In the genomic region with DNA sequence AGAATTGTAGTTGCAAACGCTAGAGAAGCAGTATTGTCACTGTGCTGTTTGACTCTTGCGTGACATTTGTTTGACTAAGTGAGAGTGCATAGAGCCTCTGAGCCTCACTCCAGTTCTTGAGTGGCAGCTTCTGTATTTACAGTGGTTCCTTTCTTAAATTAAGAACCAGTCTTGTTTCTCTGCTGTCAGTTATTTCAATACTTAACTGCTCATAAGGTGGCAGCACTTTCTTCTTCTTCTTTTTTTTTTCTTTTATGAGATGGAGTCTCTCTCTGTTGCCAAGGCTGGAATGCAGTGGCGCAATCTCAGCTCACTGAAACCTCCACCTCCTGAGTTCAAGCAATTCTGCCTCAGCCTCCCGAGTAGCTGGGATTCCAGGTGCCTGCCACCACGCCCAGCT, we compare ENCODE assay signal across 14 cellular contexts.
DNase-seq lines count a peak whose midpoint lies in the region; ATAC-seq and TF ChIP-seq lines count a peak whose summit lies in the region.
"Had no signal": no experiment of that assay in that cellular context is flagged by ENCODE, and none has a peak within 500 bp of the region (broad histone marks: within the 10 kb centered on the region; RNA-seq: fewer than 3 reads in every experiment).

No MANE protein-coding gene starts in this region.

- peaks cover 19% of the 10 kb centered on the region for H3K36me3 Mint-ChIP-seq in mesothelial cell of epicardium

- BruUV-seq in OCI-LY7 (replicated peaks; lab: Mats Ljungman, UMichigan) = no TSS peak

- H3K4me1 ChIP-seq in OCI-LY7 (ENCODE audit: insufficient read depth, low read length, poor library complexity, severe bottlenecking) (no peaks in the 10 kb centered on the region), skeletal muscle satellite cell (ENCODE audit: control insufficient read depth, insufficient read depth, low read length) (peaks cover 15% of the 10 kb centered on the region), BE2C (no peaks in the 10 kb centered on the region)
- H3K4me1 ChIP-seq: testis had no signal

- peaks cover 5% of the 10 kb centered on the region for H3K4me1 Mint-ChIP-seq in mesothelial cell of epicardium
- H3K4me1 Mint-ChIP-seq: activated CD8-positive, alpha-beta memory T cell treated with anti-CD3 and anti-CD28 coated beads, Interleukin-2, amount 10 ng/mL, durations not matched to agents 7 days and 5 days had no signal

- intact Hi-C loops in OCI-LY7 (cut with micrococcal nuclease; ENCODE audit: unreplicated experiment) = no loop called here

- no peaks in the 10 kb centered on the region for H3K27me3 ChIP-seq in skeletal muscle satellite cell (ENCODE audit: control insufficient read depth, insufficient read depth, low read length)
- H3K27me3 ChIP-seq in BE2C = no peaks in the 10 kb centered on the region
- H3K27me3 ChIP-seq: dorsolateral prefrontal cortex, testis had no signal

- no peaks in the 10 kb centered on the region for H3K79me2 ChIP-seq in OCI-LY7 (ENCODE audit: insufficient read depth, low read depth, low read length)

- no peak overlapping the region for H3K27ac ChIP-seq in OCI-LY7 (ENCODE audit: low read depth, low read length, poor library complexity, severe bottlenecking)
- H3K27ac ChIP-seq: dorsolateral prefrontal cortex, testis had no signal

- peak overlapping the region; percentile 28 for H3K9ac ChIP-seq in skeletal muscle satellite cell (ENCODE audit: low read depth, low read length)

- no peaks in the 10 kb centered on the region for H3K9me3 Mint-ChIP-seq in mesothelial cell of epicardium
- H3K9me3 Mint-ChIP-seq: activated naive CD8-positive, alpha-beta T cell treated with anti-CD3 and anti-CD28 coated beads for 36 hours had no signal

- no peaks in the 10 kb centered on the region for H3K9me3 ChIP-seq in OCI-LY7 (ENCODE audit: low read length)
- H3K9me3 ChIP-seq in skeletal muscle satellite cell (replicated peaks; ENCODE audit: low read length) = no peaks in the 10 kb centered on the region
- no peaks in the 10 kb centered on the region for H3K9me3 ChIP-seq in BE2C
- H3K9me3 ChIP-seq: testis had no signal

- no peak for ATAC-seq in HG03025 (IDR thresholded peaks at IDR 0.05; ENCODE audit: low FRiP score, unreplicated experiment)
- ATAC-seq: activated CD8-positive, alpha-beta memory T cell treated with anti-CD3 and anti-CD28 coated beads, Interleukin-2, amount 10 ng/mL, durations not matched to agents 7 days and 5 days; natural killer cell treated with Interleukin-12 subunit alpha and Interleukin-12 subunit beta and Interleukin-15 and Interleukin-18, amount 100 ng/mL, for 72 hours had no signal

- 0 out of 2 replicates have a peak, but pooled peaks cover 3% of the 10 kb centered on the region for H3K9me2 ChIP-seq in OCI-LY7 (ENCODE audit: insufficient read depth, low read length)

- POLR2A ChIA-PET in OCI-LY7 (lab: Charles Lee) = no interaction called here

- H3K4me2 ChIP-seq in OCI-LY7 (ENCODE audit: low read length) (no peak overlapping the region), skeletal muscle satellite cell (ENCODE audit: low read length) (no peak overlapping the region)

- H3K36me3 ChIP-seq in OCI-LY7 (ENCODE audit: insufficient read depth, low read length) = no peaks in the 10 kb centered on the region; the same call in 1 of the 2 replicates
- no peaks in the 10 kb centered on the region for H3K36me3 ChIP-seq in skeletal muscle satellite cell (ENCODE audit: insufficient read depth, low read length)
- H3K36me3 ChIP-seq in BE2C = no peaks in the 10 kb centered on the region

- no peak overlapping the region for H3K4me3 ChIP-seq in OCI-LY7 (ENCODE audit: low read depth, low read length, poor library complexity, severe bottlenecking)
- no peak overlapping the region for H3K4me3 ChIP-seq in epithelial cell of proximal tubule (ENCODE audit: low read depth, low read length)
- H3K4me3 ChIP-seq in skeletal muscle satellite cell (ENCODE audit: low read length) = no peak overlapping the region
- no peak overlapping the region for H3K4me3 ChIP-seq in BE2C (ENCODE audit: low read depth, low read length)
- H3K4me3 ChIP-seq: dorsolateral prefrontal cortex, testis had no signal

- H2AFZ ChIP-seq in OCI-LY7 (ENCODE audit: low read length) = no peak overlapping the region

- H3K27ac Mint-ChIP-seq in mesothelial cell of epicardium = no peak overlapping the region
- H3K27ac Mint-ChIP-seq: activated CD8-positive, alpha-beta memory T cell treated with anti-CD3 and anti-CD28 coated beads, Interleukin-2, amount 10 ng/mL, durations not matched to agents 7 days and 5 days; activated naive CD8-positive, alpha-beta T cell treated with anti-CD3 and anti-CD28 coated beads for 36 hours had no signal

- DNase-seq in HT1080 (ENCODE audit: low read depth) (peak; percentile 38), OCI-LY7 (ENCODE audit: low spot score) (no peak), epithelial cell of proximal tubule (ENCODE audit: low read depth) (no peak), amniotic stem cell (lab: John Stamatoyannopoulos, UW) (no peak), mesothelial cell of epicardium (ENCODE audit: low spot score in 2 of 2, unreplicated experiment in 2 of 2) (no peak), BE2C (no peak)
- DNase-seq: activated CD8-positive, alpha-beta memory T cell treated with anti-CD3 and anti-CD28 coated beads, Interleukin-2, amount 10 ng/mL, durations not matched to agents 7 days and 5 days; activated naive CD8-positive, alpha-beta T cell treated with anti-CD3 and anti-CD28 coated beads for 36 hours; dorsolateral prefrontal cortex; NCI-H2171 treated with DMSO at 0.1 percent for 48 hours; testis had no signal

- no peaks in the 10 kb centered on the region for H4K20me1 ChIP-seq in OCI-LY7 (ENCODE audit: insufficient read depth, low read length)

- CTCF ChIA-PET in OCI-LY7 (lab: Charles Lee; ENCODE audit: unreplicated experiment) = no interaction called here

- 0 out of 2 replicates have a peak, but pooled peaks have one; percentile 22 for TF ChIP-seq CTCF in OCI-LY7 (conservative IDR thresholded peaks at IDR 0.05; ENCODE audit: low read length)
- peak; percentile 14 for TF ChIP-seq CTCF in epithelial cell of proximal tubule (conservative IDR thresholded peaks at IDR 0.05; ENCODE audit: low read depth, low read length)
- TF ChIP-seq CTCF in mesothelial cell of epicardium (IDR thresholded peaks at IDR 0.05; ENCODE audit: unreplicated experiment) = no peak
- no peak for TF ChIP-seq CTCF in BE2C (IDR thresholded peaks at IDR 0.05; ENCODE audit: low read depth, low read length)

- H3K27me3 Mint-ChIP-seq in mesothelial cell of epicardium (ENCODE audit: low read depth) = no peaks in the 10 kb centered on the region
- H3K27me3 Mint-ChIP-seq: activated CD8-positive, alpha-beta memory T cell treated with anti-CD3 and anti-CD28 coated beads, Interleukin-2, amount 10 ng/mL, durations not matched to agents 7 days and 5 days; activated naive CD8-positive, alpha-beta T cell treated with anti-CD3 and anti-CD28 coated beads for 36 hours; natural killer cell treated with Interleukin-12 subunit alpha and Interleukin-12 subunit beta and Interleukin-15 and Interleukin-18, amount 100 ng/mL, for 72 hours had no signal

- H3K4me3 Mint-ChIP-seq in mesothelial cell of epicardium = no peak overlapping the region
- H3K4me3 Mint-ChIP-seq: activated CD8-positive, alpha-beta memory T cell treated with anti-CD3 and anti-CD28 coated beads, Interleukin-2, amount 10 ng/mL, durations not matched to agents 7 days and 5 days; activated naive CD8-positive, alpha-beta T cell treated with anti-CD3 and anti-CD28 coated beads for 36 hours; natural killer cell treated with Interleukin-12 subunit alpha and Interleukin-12 subunit beta and Interleukin-15 and Interleukin-18, amount 100 ng/mL, for 72 hours had no signal

Comparison
In these comparisons a context has a peak if more than half of its experiments do, and no peak if none do; other contexts are left out.
1. CTCF ChIP-seq: peak in OCI-LY7 (single experiment) and epithelial cell of proximal tubule (single experiment); none in mesothelial cell of epicardium (single experiment) and BE2C (single experiment).